ENCODE assay signal across 20 cellular contexts in the genomic region with DNA sequence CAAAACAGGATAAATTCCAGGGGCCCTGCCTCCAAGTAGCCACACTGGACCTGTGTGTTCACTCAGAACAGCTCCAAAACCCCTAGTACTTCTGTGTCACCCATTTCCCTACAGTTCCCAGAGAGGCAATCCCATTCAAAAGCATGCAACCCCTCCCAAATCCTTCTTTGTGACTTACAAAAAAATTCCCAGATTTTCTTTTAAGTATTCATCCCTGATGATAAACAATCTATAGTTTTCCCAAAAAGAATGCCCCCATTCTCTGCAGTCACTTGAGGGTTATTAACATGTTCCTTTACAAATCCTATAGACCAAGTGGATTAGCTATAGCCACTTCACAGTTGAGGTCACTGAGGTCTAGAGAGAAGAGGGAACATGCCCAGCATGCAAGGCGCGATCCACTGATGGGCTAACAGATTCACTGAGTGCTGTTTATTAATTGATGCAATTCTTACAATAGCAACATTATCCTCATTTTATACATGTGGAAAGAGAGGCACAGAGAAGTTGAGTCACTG.
"Had no signal": no experiment of that assay in that cellular context is flagged by ENCODE, and none has a peak within 500 bp of the region (broad histone marks: within the 10 kb centered on the region; RNA-seq: fewer than 3 reads in every experiment).

No MANE protein-coding gene starts in this region.

- DNase-seq: hippocampal formation; immature natural killer cell; left ventricle myocardium inferior; naive thymus-derived CD8-positive, alpha-beta T cell; ovary; right lobe of liver; stimulated activated CD4-positive, alpha-beta T cell treated with anti-CD3 and anti-CD28 coated beads, Interleukin-2, amount 100 ng/mL, for 24 hours; stimulated activated CD4-positive, alpha-beta T cell treated with anti-CD3 and anti-CD28 coated beads, Interleukin-4, amount 100 ng/mL, for 1 hour; stimulated activated naive B cell treated with anti-CD40 and anti-IgM and Interleukin-4, amounts not matched to agents 10 μg/mL and 1 μg/mL and 100 μg/mL, for 72 hours; stimulated activated naive CD8-positive, alpha-beta T cell treated with anti-CD3 and anti-CD28 coated beads, Interleukin-15, Interleukin-2, amounts not matched to agents 100 U/mL and 50 U/mL, for 24 hours; stomach; testis; thyroid gland; trophoblast cell; upper lobe of right lung; uterus had no signal

- H3K4me2 ChIP-seq: smooth muscle cell had no signal

- H3K27me3 ChIP-seq: ovary, right atrium auricular region, right lobe of liver, stomach, testis, thyroid gland, upper lobe of right lung, uterus had no signal

- H3K9me3 ChIP-seq: left ventricle myocardium inferior, ovary, right atrium auricular region, right lobe of liver, stomach, testis, thyroid gland, upper lobe of right lung, uterus had no signal

- FAIRE-seq: islet of Langerhans had no signal

- H3K36me3 ChIP-seq: left ventricle myocardium inferior, ovary, right atrium auricular region, right lobe of liver, stomach, thyroid gland, upper lobe of right lung, uterus had no signal

- H3K4me3 ChIP-seq: left ventricle myocardium inferior, lung, ovary, right atrium auricular region, right lobe of liver, smooth muscle cell, stomach, testis, thyroid gland, upper lobe of right lung, uterus had no signal

- H3K27ac ChIP-seq: left ventricle myocardium inferior, ovary, right atrium auricular region, right lobe of liver, stomach, testis, thyroid gland, upper lobe of right lung had no signal

- H3K4me1 ChIP-seq: left ventricle myocardium inferior, right atrium auricular region, right lobe of liver, stomach, testis, thyroid gland, uterus had no signal
